Comparison of ENCODE assay signal across 22 cellular contexts in genomic region chr5:75028090-75028489, GRCh38. TPM values are rescaled to one million over a fixed set of nuclear protein-coding genes. Genes with fewer than 3 reads are reported as not detected.
DNase-seq lines count a peak whose midpoint lies in the region; ATAC-seq, FAIRE-seq and TF ChIP-seq lines count a peak whose summit lies in the region.
"Had no signal": no experiment of that assay in that cellular context is flagged by ENCODE, and none has a peak within 500 bp of the region (broad histone marks: within the 10 kb centered on the region; RNA-seq: fewer than 3 reads in every experiment).

No MANE protein-coding gene starts in this region.

- whole genome bisulfite sequencing in A549 (ENCODE audit: missing lambda C conversion rate), result 52% methylated on average over 3 of the region's 3 CpGs

- no peak overlapping the region for H3K27ac ChIP-seq in A549
- H3K27ac ChIP-seq in CD4-positive, CD25-positive, alpha-beta regulatory T cell (ENCODE audit: insufficient read depth, low read length, poor library complexity, severe bottlenecking), result no peak overlapping the region

- no peak for DNase-seq in A549 (ENCODE audit: low read depth in 1 of 2, low spot score in 1 of 2)
- peak in 1 of 3 donors; percentile 23 for DNase-seq in CD4-positive, CD25-positive, alpha-beta regulatory T cell
- DNase-seq in activated CD8-positive, alpha-beta T cell treated with anti-CD3 and anti-CD28 coated beads for 36 hours, result no peak
- no peak for DNase-seq in central memory CD8-positive, alpha-beta T cell (ENCODE audit: low spot score in 2 of 2)
- DNase-seq in stimulated activated CD4-positive, alpha-beta T cell treated with anti-CD3 and anti-CD28 coated beads, Interleukin-15, amount 100 ng/mL, for 24 hours, result no peak
- DNase-seq in HuH-7.5 (ENCODE audit: low spot score), result no peak
- DNase-seq: Calu3, DMS53, EL, NCI-H1417 treated with DMSO at 0.1 percent for 48 hours, NCI-H1930, NCI-H226, NCI-H524 treated with DMSO at 0.1 percent for 48 hours, SHP77 treated with DMSO at 0.1 percent for 48 hours had no signal

- TF ChIP-seq POLR2A in A549 (IDR thresholded peaks at IDR 0.05; ENCODE audit: low read length), result no peak

- H3K9me3 ChIP-seq in A549, result no peaks in the 10 kb centered on the region
- H3K9me3 ChIP-seq in CD4-positive, CD25-positive, alpha-beta regulatory T cell (ENCODE audit: control insufficient read depth in 2 of 2, low read length in 2 of 2), result no peaks in the 10 kb centered on the region

- H3K27me3 ChIP-seq in CD4-positive, CD25-positive, alpha-beta regulatory T cell (ENCODE audit: control insufficient read depth, insufficient read depth, low read length), result no peaks in the 10 kb centered on the region

- peak overlapping the region; percentile 47 to 92 (median 72) for H3K27ac Mint-ChIP-seq in CD4-positive, CD25-positive, alpha-beta regulatory T cell
- H3K27ac Mint-ChIP-seq in activated CD8-positive, alpha-beta T cell treated with anti-CD3 and anti-CD28 coated beads for 36 hours, result peak overlapping the region; percentile 18
- H3K27ac Mint-ChIP-seq in central memory CD8-positive, alpha-beta T cell (ENCODE audit: low read depth), result no peak overlapping the region
- H3K27ac Mint-ChIP-seq: CD14-positive monocyte had no signal

- H3K4me1 ChIP-seq in A549, result no peaks in the 10 kb centered on the region
- peaks cover 36% of the 10 kb centered on the region for H3K4me1 ChIP-seq in CD4-positive, CD25-positive, alpha-beta regulatory T cell (ENCODE audit: control insufficient read depth, insufficient read depth, low read length, poor library complexity, severe bottlenecking)

- TF ChIP-seq RAD21 in A549 (conservative IDR thresholded peaks at IDR 0.05 in 1 of 2, IDR thresholded peaks at IDR 0.05 in 1 of 2), result no peak

- no peak overlapping the region for H3K4me3 ChIP-seq in A549
- peak overlapping the region; percentile 9 for H3K4me3 ChIP-seq in CD4-positive, CD25-positive, alpha-beta regulatory T cell (ENCODE audit: low read depth, low read length)
- H3K4me3 ChIP-seq: GM12878 had no signal

- no peak overlapping the region for H3K4me2 ChIP-seq in A549

- intact Hi-C loops in activated CD8-positive, alpha-beta T cell treated with anti-CD3 and anti-CD28 coated beads for 36 hours (cut with micrococcal nuclease), result no loop called here

- peaks cover 0 to 1% (median 0%) of the 10 kb centered on the region in 7 donors for H3K9me3 Mint-ChIP-seq in CD4-positive, CD25-positive, alpha-beta regulatory T cell
- H3K9me3 Mint-ChIP-seq in activated CD8-positive, alpha-beta T cell treated with anti-CD3 and anti-CD28 coated beads for 36 hours, result no peaks in the 10 kb centered on the region
- H3K9me3 Mint-ChIP-seq in central memory CD8-positive, alpha-beta T cell, result no peaks in the 10 kb centered on the region
- H3K9me3 Mint-ChIP-seq: CD14-positive monocyte had no signal

- H3K27me3 Mint-ChIP-seq in CD4-positive, CD25-positive, alpha-beta regulatory T cell, result peaks cover 5% of the 10 kb centered on the region
- no peaks in the 10 kb centered on the region for H3K27me3 Mint-ChIP-seq in activated CD8-positive, alpha-beta T cell treated with anti-CD3 and anti-CD28 coated beads for 36 hours
- H3K27me3 Mint-ChIP-seq in central memory CD8-positive, alpha-beta T cell, result no peaks in the 10 kb centered on the region

- TF ChIP-seq CTCF in A549 (IDR thresholded peaks at IDR 0.05), result no peak
- no peak for TF ChIP-seq CTCF in activated CD8-positive, alpha-beta T cell treated with anti-CD3 and anti-CD28 coated beads for 36 hours (IDR thresholded peaks at IDR 0.05)

- FAIRE-seq in A549 (lab: Jason Lieb, UNC), result peak; percentile 7
- FAIRE-seq: GM12878, GM19239, H1, HepG2 had no signal

- peak overlapping the region in 3 of 4 donors; percentile 5 to 28 (median 9) for H3K4me3 Mint-ChIP-seq in CD4-positive, CD25-positive, alpha-beta regulatory T cell
- no peak overlapping the region for H3K4me3 Mint-ChIP-seq in activated CD8-positive, alpha-beta T cell treated with anti-CD3 and anti-CD28 coated beads for 36 hours
- H3K4me3 Mint-ChIP-seq in central memory CD8-positive, alpha-beta T cell, result no peak overlapping the region
- H3K4me3 Mint-ChIP-seq: CD14-positive monocyte had no signal

- ATAC-seq in A549 (no peak), GM21515 (IDR thresholded peaks at IDR 0.05; ENCODE audit: unreplicated experiment) (no peak)
- peak in 1 of 2 donors; percentile 45 for ATAC-seq in CD4-positive, CD25-positive, alpha-beta regulatory T cell (ENCODE audit: low read depth in 2 of 2)
- peak; percentile 69 for ATAC-seq in activated CD8-positive, alpha-beta T cell treated with anti-CD3 and anti-CD28 coated beads for 36 hours
- peak; percentile 35 for ATAC-seq in central memory CD8-positive, alpha-beta T cell (replicated peaks; ENCODE audit: extremely low read depth, poor library complexity, severe bottlenecking)
- ATAC-seq: GM12878, HepG2, SK-N-SH treated with all-trans-retinoic acid at 6 μM for 48 hours had no signal

- CTCF ChIA-PET in A549 (lab: Yijun Ruan, JAX), result interaction anchor here (1.2 kb wide), 1 partner anchor 22 kb away, joined by 4 read pairs; no protein-coding TSS in a partner anchor
- CTCF ChIA-PET in activated CD8-positive, alpha-beta T cell treated with anti-CD3 and anti-CD28 coated beads for 36 hours (lab: Charles Lee), result interaction anchor here (1.1 to 3.1 kb wide), 3 partner anchors 22 to 210 kb away, joined by 4 to 16 read pairs (median 5); partner anchors contain the start of gene ANKRD31

- peaks cover 40% of the 10 kb centered on the region for H3K36me3 Mint-ChIP-seq in CD4-positive, CD25-positive, alpha-beta regulatory T cell
- peaks cover 10% of the 10 kb centered on the region for H3K36me3 Mint-ChIP-seq in activated CD8-positive, alpha-beta T cell treated with anti-CD3 and anti-CD28 coated beads for 36 hours (ENCODE audit: low read depth)
- H3K36me3 Mint-ChIP-seq in central memory CD8-positive, alpha-beta T cell (ENCODE audit: insufficient read depth), result peaks cover 4% of the 10 kb centered on the region
- H3K36me3 Mint-ChIP-seq: CD14-positive monocyte had no signal

- no peak for TF ChIP-seq EP300 in A549 (IDR thresholded peaks at IDR 0.05)

- peaks cover 48 to 92% (median 79%) of the 10 kb centered on the region in 4 donors for H3K4me1 Mint-ChIP-seq in CD4-positive, CD25-positive, alpha-beta regulatory T cell
- peaks cover 46% of the 10 kb centered on the region for H3K4me1 Mint-ChIP-seq in activated CD8-positive, alpha-beta T cell treated with anti-CD3 and anti-CD28 coated beads for 36 hours (ENCODE audit: low read depth)
- peaks cover 40% of the 10 kb centered on the region for H3K4me1 Mint-ChIP-seq in central memory CD8-positive, alpha-beta T cell
- H3K4me1 Mint-ChIP-seq: CD14-positive monocyte had no signal

- peaks cover 32% of the 10 kb centered on the region for H3K36me3 ChIP-seq in CD4-positive, CD25-positive, alpha-beta regulatory T cell (ENCODE audit: control insufficient read depth, insufficient read depth, low read length)

- POLR2A ChIA-PET in A549 (lab: Yijun Ruan, JAX), result no interaction called here
- POLR2A ChIA-PET in activated CD8-positive, alpha-beta T cell treated with anti-CD3 and anti-CD28 coated beads for 36 hours (lab: Charles Lee), result interaction anchor here (1.3 kb wide), 1 partner anchor 24 kb away, joined by 5 read pairs; the partner anchor contains the start of gene GCNT4

TF ChIP-seq in A549, 52 proteins besides CTCF, POLR2A, EP300 and RAD21:
- no peak for TF ChIP-seq FOSL2 (IDR thresholded peaks at IDR 0.05)
- no peak for TF ChIP-seq FOSL2 (CRISPR knock-in tag; IDR thresholded peaks at IDR 0.05)
- TF ChIP-seq EHMT2 (IDR thresholded peaks at IDR 0.05; ENCODE audit: low read depth), result no peak
- TF ChIP-seq REST (IDR thresholded peaks at IDR 0.05), result no peak
- TF ChIP-seq MAFK (IDR thresholded peaks at IDR 0.05; ENCODE audit: partially characterized antibody), result no peak
- no peak for TF ChIP-seq BHLHE40 (IDR thresholded peaks at IDR 0.05; ENCODE audit: low read depth, low read length)

RNA-seq across cellular contexts. Expression of gene GCNT4, which starts 24.3 kb away (rescaled TPM):
- polyA plus RNA-seq in A549 (2011; rRNA removed), result 0.34 and 0.39 TPM in 2 replicates
- polyA plus RNA-seq in A549 (2012; cell fraction: cytosol; rRNA removed), result 0.03 and 0.04 TPM in 2 replicates
- polyA plus RNA-seq in A549 (2012; cell fraction: nucleus; rRNA removed), result 0.01 and 0.06 TPM in 2 replicates
- polyA plus RNA-seq in A549 (2017; fragmentation: RNase III; extraction: RNeasy Plus Mini Kit Qiagen cat#74134 plus additional on column Dnase treatment), result 0.25 to 0.28 TPM (median 0.28 TPM) in 3 replicates
- 0.17 and 0.24 TPM in 2 replicates for polyA minus RNA-seq in A549 (2011; rRNA and poly(A)+ RNA removed)
- total RNA-seq in CD4-positive, CD25-positive, alpha-beta regulatory T cell, result 16.6 TPM
- 10 to 100 TPM in 2 of 4 donors, 1 to 10 TPM in 2; 7.6 to 15.0 (median 10.3) TPM for polyA plus RNA-seq in CD4-positive, CD25-positive, alpha-beta regulatory T cell
- 1 to 10 TPM; 2.1 to 2.4 TPM for total RNA-seq in activated CD8-positive, alpha-beta T cell treated with anti-CD3 and anti-CD28 coated beads for 36 hours
- total RNA-seq: RPMI7951 had no signal
- polyA plus RNA-seq: CD14-positive monocyte had no signal

Comparison
In these comparisons a context has a peak if more than half of its experiments do, and no peak if none do; other contexts are left out.
1. ATAC-seq: peak in activated CD8-positive, alpha-beta T cell treated with anti-CD3 and anti-CD28 coated beads for 36 hours (single experiment) and central memory CD8-positive, alpha-beta T cell (single experiment); none in A549 (0 of 2) and GM21515 (single experiment).
2. H3K4me3 Mint-ChIP-seq: peak in CD4-positive, CD25-positive, alpha-beta regulatory T cell (3 of 4); none in activated CD8-positive, alpha-beta T cell treated with anti-CD3 and anti-CD28 coated beads for 36 hours (single experiment) and central memory CD8-positive, alpha-beta T cell (single experiment).